17 cellular contexts compared by ENCODE assay signal in the genomic region with DNA sequence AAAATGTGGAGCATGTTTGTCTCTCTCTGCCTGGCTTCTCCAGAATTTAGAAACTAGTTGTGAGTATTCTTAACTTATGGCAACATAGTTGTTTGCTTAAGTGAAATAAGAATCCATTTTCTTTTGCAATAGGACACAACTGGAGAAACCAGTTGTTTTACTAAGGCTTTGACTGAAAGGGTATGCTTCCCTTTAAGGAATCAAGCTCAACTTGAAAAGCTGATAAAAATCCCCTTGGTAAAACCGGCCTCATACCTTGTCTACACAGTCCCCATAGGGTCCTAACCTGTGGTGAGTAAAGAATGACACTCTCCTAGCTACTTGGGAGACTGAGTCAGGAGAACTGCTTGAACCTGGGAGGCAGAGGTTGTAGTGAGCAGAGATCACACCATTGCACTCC.
DNase-seq lines count a peak whose midpoint lies in the region; ATAC-seq and TF ChIP-seq lines count a peak whose summit lies in the region.
"Had no signal": no experiment of that assay in that cellular context is flagged by ENCODE, and none has a peak within 500 bp of the region (broad histone marks: within the 10 kb centered on the region; RNA-seq: fewer than 3 reads in every experiment).

No MANE protein-coding gene starts in this region.

- no peaks in the 10 kb centered on the region for H4K20me1 ChIP-seq in PC-3 (ENCODE audit: low read length)

- CTCF ChIA-PET in PC-3 (lab: Charles Lee) = no interaction called here

- no TSS peak for BruUV-seq in PC-3 (replicated peaks; lab: Mats Ljungman, UMichigan)

- no peak overlapping the region for H3K27ac ChIP-seq in PC-3 (ENCODE audit: low read length)
- H3K27ac ChIP-seq: A549 had no signal

- H3K27ac Mint-ChIP-seq in type B pancreatic cell = peak overlapping the region; percentile 70
- H3K27ac Mint-ChIP-seq: GM23338, H9 had no signal

- H3K4me1 Mint-ChIP-seq in type B pancreatic cell (ENCODE audit: unreplicated experiment) = no peaks in the 10 kb centered on the region
- H3K4me1 Mint-ChIP-seq: GM23338, H9 had no signal

- H3K9me3 Mint-ChIP-seq in type B pancreatic cell = no peaks in the 10 kb centered on the region

- no peaks in the 10 kb centered on the region for H3K36me3 Mint-ChIP-seq in type B pancreatic cell

- no peak overlapping the region for H3K4me3 ChIP-seq in PC-3 (ENCODE audit: low read length)
- H3K4me3 ChIP-seq: A549, GM23338 had no signal

- no peaks in the 10 kb centered on the region for H3K27me3 ChIP-seq in PC-3 (ENCODE audit: low read length)

- H3K4me2 ChIP-seq in PC-3 (ENCODE audit: low read length) = no peak overlapping the region
- H3K4me2 ChIP-seq: A549, GM23338 had no signal

- no peaks in the 10 kb centered on the region for H3F3A ChIP-seq in PC-3 (ENCODE audit: low read length, unreplicated experiment)

- TF ChIP-seq CTCF in PC-3 (conservative IDR thresholded peaks at IDR 0.05; ENCODE audit: low read depth, low read length) = no peak
- TF ChIP-seq CTCF in type B pancreatic cell (conservative IDR thresholded peaks at IDR 0.05) = no peak

- H3K4me1 ChIP-seq in PC-3 (ENCODE audit: insufficient read depth, low read length) = no peaks in the 10 kb centered on the region
- H3K4me1 ChIP-seq: A549 had no signal

- no peaks in the 10 kb centered on the region for H3K79me2 ChIP-seq in PC-3 (ENCODE audit: low read length)

- H3K9ac ChIP-seq in PC-3 (ENCODE audit: low read length) = no peak overlapping the region

- no peak for ATAC-seq in PC-3
- peak; percentile 65 for ATAC-seq in esophagus mucosa
- no peak for ATAC-seq in HG02981 (IDR thresholded peaks at IDR 0.05; ENCODE audit: unreplicated experiment)
- no peak for ATAC-seq in GM18909 (IDR thresholded peaks at IDR 0.05; ENCODE audit: poor library complexity, unreplicated experiment)
- ATAC-seq: A549, GM23338, HCT116 had no signal

- no peak overlapping the region for H2AFZ ChIP-seq in PC-3 (ENCODE audit: low read length)
- H2AFZ ChIP-seq: GM23338 had no signal

- no peaks in the 10 kb centered on the region for H3K9me3 ChIP-seq in PC-3 (ENCODE audit: low read length)
- H3K9me3 ChIP-seq: A549 had no signal

- H3K27me3 Mint-ChIP-seq in type B pancreatic cell = no peaks in the 10 kb centered on the region
- H3K27me3 Mint-ChIP-seq: CD4-positive, alpha-beta memory T cell had no signal

- H3K36me3 ChIP-seq in PC-3 (ENCODE audit: low read depth, low read length) = no peaks in the 10 kb centered on the region

- peak overlapping the region; percentile 41 for H3K4me3 Mint-ChIP-seq in type B pancreatic cell
- H3K4me3 Mint-ChIP-seq: CD4-positive, alpha-beta memory T cell; GM23338; H9 had no signal

- H3K9me2 ChIP-seq in PC-3 (replicated peaks; ENCODE audit: low read length) = no peaks in the 10 kb centered on the region

- POLR2A ChIA-PET in PC-3 (lab: Charles Lee; ENCODE audit: unreplicated experiment) = no interaction called here

- intact Hi-C loops in PC-3 (cut with micrococcal nuclease) = no loop called here

- DNase-seq in PC-3 (peak; percentile 53), type B pancreatic cell (ENCODE audit: extremely low spot score, unreplicated experiment) (no peak)
- DNase-seq in activated naive CD4-positive, alpha-beta T cell treated with Interleukin-2 at 50 U/mL for 16 hours = no peak
- DNase-seq: 8988T; ACHN; C1 segment of cervical spinal cord; CD4-positive, alpha-beta memory T cell; COR-L47; DMS153; DND-41; H9 had no signal
